Comparison of ENCODE assay signal across 8 cellular contexts in the genomic region with DNA sequence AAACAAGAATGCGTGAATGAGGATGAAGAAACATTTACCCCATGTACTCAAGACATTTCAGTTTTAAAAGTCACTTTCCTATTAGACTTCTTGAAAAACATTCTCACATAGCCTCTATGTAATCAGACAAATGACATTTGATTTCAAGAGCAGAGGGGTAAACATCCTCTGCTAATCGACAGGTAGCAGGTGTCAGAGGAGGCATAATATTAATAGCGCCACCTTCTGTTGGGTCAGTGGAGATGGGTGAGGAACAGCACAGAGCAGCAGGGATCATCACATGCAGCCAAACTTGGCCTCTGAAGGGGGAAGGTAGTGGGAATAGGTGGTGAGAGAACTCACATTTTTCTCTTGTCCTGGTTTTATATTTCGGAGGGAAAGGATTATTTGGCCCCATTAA. TPM values are rescaled to one million over a fixed set of nuclear protein-coding genes. Genes with fewer than 3 reads are reported as not detected.
A peak's percentile ranks its signal among the peaks of the same experiment; 100 is the strongest.
DNase-seq lines count a peak whose midpoint lies in the region; ATAC-seq, FAIRE-seq and TF ChIP-seq lines count a peak whose summit lies in the region.

No MANE protein-coding gene starts in this region.

- H3K27ac ChIP-seq in heart right ventricle: no peak overlapping the region
- no peak overlapping the region for H3K27ac ChIP-seq in uterus

- ATAC-seq in heart right ventricle (no peak), left ventricle myocardium superior (no peak), HG03025 (IDR thresholded peaks at IDR 0.05; ENCODE audit: low FRiP score, unreplicated experiment) (no peak)

- DNase-seq in heart right ventricle (no peak), left ventricle myocardium superior (no peak), NCI-H748 treated with DMSO at 0.1 percent for 48 hours (lab: John Stamatoyannopoulos, UW) (peak; percentile 61), epithelial cell of esophagus (ENCODE audit: low read depth) (peak; percentile 56), urothelium cell line (ENCODE audit: low spot score) (peak; percentile 49), uterus (no peak), hippocampal formation (lab: John Stamatoyannopoulos, UW) (no peak)

- H3K4me3 ChIP-seq in heart right ventricle: no peak overlapping the region
- H3K4me3 ChIP-seq in epithelial cell of esophagus (ENCODE audit: low read length): no peak overlapping the region
- H3K4me3 ChIP-seq in uterus: no peak overlapping the region

- intact Hi-C loops in heart right ventricle (cut with DNase I): loop anchor here in 1 of 10 donors (5.0 kb wide), 1 partner anchor 413 kb away; no protein-coding TSS in a partner anchor
- intact Hi-C loops in left ventricle myocardium superior (cut with micrococcal nuclease): no loop called here
- intact Hi-C loops in uterus (cut with DNase I; ENCODE audit: low total_unique reads): no loop called here

- H3K9me3 ChIP-seq in heart right ventricle (no peaks in the 10 kb centered on the region), uterus (no peaks in the 10 kb centered on the region)

- H3K36me3 ChIP-seq in heart right ventricle (peaks cover 0 to 50% (median 0%) of the 10 kb centered on the region in 9 donors), uterus (no peaks in the 10 kb centered on the region)

- H3K27me3 ChIP-seq in heart right ventricle (no peaks in the 10 kb centered on the region), uterus (no peaks in the 10 kb centered on the region)

- TF ChIP-seq CTCF in heart right ventricle (IDR thresholded peaks at IDR 0.05) (peak in 6 of 9 donors; percentile 23 to 52 (median 35)), epithelial cell of esophagus (IDR thresholded peaks at IDR 0.05; ENCODE audit: insufficient read depth, low read depth, low read length, missing control alignments) (peak; percentile 62), uterus (IDR thresholded peaks at IDR 0.05) (no peak)

- no peak for TF ChIP-seq POLR2A in uterus (IDR thresholded peaks at IDR 0.05)

- 63 to 67% methylated on average over 4 of the region's 4 CpGs for WGBS in heart right ventricle, 2 donors

- H3K4me1 ChIP-seq in heart right ventricle (peaks cover 0 to 17% (median 11%) of the 10 kb centered on the region in 9 donors), uterus (no peaks in the 10 kb centered on the region)

- no peak for FAIRE-seq in urothelium cell line (lab: Jason Lieb, UNC)

RNA-seq across cellular contexts. Expression of gene LSM11, which starts 3.3 kb away (rescaled TPM):
- total RNA-seq in heart right ventricle: 1 to 10 TPM in 9 of 10 donors, under 1 TPM in 1; 0.98 to 2.2 (median 1.7) TPM
- 1 to 10 TPM in 1 of 2 donors, under 1 TPM in 1; 0.66 to 1.4 TPM for polyA plus RNA-seq in heart right ventricle
- 1.7 TPM for total RNA-seq in left ventricle myocardium superior
- 10 to 100 TPM in 1 of 4 donors, 1 to 10 TPM in 3; 2.8 to 14.3 (median 8.7) TPM for total RNA-seq in uterus

RNA-seq across cellular contexts. Expression of gene THG1L, which starts 9.0 kb away (rescaled TPM):
- total RNA-seq in heart right ventricle (1 to 10 TPM; 3.4 to 9.5 (median 6.2) TPM), left ventricle myocardium superior (5.3 TPM), uterus (10 to 100 TPM in 3 of 4 donors, 1 to 10 TPM in 1; 6.5 to 29.2 (median 19.6) TPM)
- polyA plus RNA-seq in heart right ventricle: 10 to 100 TPM in 1 of 2 donors, 1 to 10 TPM in 1; 6.4 to 11.9 TPM

Comparison
In these comparisons a context has a peak if more than half of its experiments do, and no peak if none do; other contexts are left out.
1. DNase-seq: peak in NCI-H748 treated with DMSO at 0.1 percent for 48 hours (single experiment), epithelial cell of esophagus (single experiment) and urothelium cell line (single experiment); none in heart right ventricle (0 of 2), left ventricle myocardium superior (single experiment), uterus (0 of 2) and hippocampal formation (0 of 2).
2. CTCF ChIP-seq: peak in heart right ventricle (6 of 9) and epithelial cell of esophagus (single experiment); none in uterus (0 of 4).